11 cellular contexts compared by ENCODE assay signal in the genomic region with DNA sequence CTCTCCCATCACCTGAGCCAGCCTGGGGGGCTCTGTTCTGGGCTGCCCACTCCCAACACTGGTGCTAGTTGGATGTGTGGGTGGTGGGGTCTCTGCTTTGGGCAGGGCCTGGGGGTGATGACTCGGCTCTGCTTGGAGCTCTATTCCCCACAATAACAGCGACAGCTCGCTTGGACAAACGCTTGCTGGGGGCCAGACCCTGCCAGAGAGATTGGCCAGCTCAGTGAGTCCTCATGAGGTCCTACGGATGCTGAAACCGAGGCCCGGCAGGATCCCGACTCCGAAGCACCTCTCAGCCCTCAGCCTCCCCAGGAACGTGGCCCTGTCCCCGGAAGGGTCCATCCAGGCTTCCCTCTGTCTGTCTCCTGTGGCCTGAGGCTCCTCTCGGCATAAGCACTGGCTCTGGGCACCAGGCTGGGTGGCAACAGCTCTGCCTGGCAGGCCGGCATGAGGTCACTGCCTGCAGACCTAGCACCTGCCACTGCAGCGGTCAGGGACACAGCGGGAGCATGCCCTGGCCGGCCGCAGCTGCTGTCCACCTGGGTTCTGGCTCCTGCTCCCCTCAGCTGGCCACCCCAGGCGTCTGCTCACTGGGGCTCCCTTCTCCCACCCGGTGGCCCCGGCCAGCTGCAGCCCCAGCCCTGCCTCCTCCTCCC. TPM values are rescaled to one million over a fixed set of nuclear protein-coding genes. Genes with fewer than 3 reads are reported as not detected.
A peak's percentile ranks its signal among the peaks of the same experiment; 100 is the strongest.
DNase-seq lines count a peak whose midpoint lies in the region; ATAC-seq and TF ChIP-seq lines count a peak whose summit lies in the region.
"Had no signal": no experiment of that assay in that cellular context is flagged by ENCODE, and none has a peak within 500 bp of the region (broad histone marks: within the 10 kb centered on the region; RNA-seq: fewer than 3 reads in every experiment).

No MANE protein-coding gene starts in this region.

- peaks cover 10 to 44% of the 10 kb centered on the region in 2 experiments; a peak in 3 of 4 replicates for H3K79me1 ChIP-seq in IMR-90 (ENCODE audit: low read depth in 1 of 2, low read length in 2 of 2)

- no peak overlapping the region for H2AFZ ChIP-seq in IMR-90 (replicated peaks; ENCODE audit: low read length, poor library complexity)

- H4K8ac ChIP-seq in IMR-90 (ENCODE audit: low read depth in 2 of 2, low read length in 2 of 2), result peak overlapping the region; percentile 48 to 81; a peak in 3 of 4 replicates

- H3K27ac ChIP-seq in IMR-90 (ENCODE audit: insufficient read depth, low read length), result peak overlapping the region; percentile 90
- H3K27ac ChIP-seq in VCaP, result peak overlapping the region; percentile 83
- peak overlapping the region; percentile 92 for H3K27ac ChIP-seq in lower lobe of right lung
- H3K27ac ChIP-seq in thyroid gland, result peak overlapping the region; percentile 82 to 97 (median 93)

- 79% methylated on average over 12 of the region's 20 CpGs; no CpG with 5 or more reads in 1 of the 2 experiments for WGBS in IMR-90 (ENCODE audit: extremely low coverage in 2 of 2, insufficient read length in 1 of 2), 2 experiments
- 89 to 95% methylated on average over 7 to 8 of the region's 20 CpGs for WGBS in thyroid gland, 2 donors

- H4K20me1 ChIP-seq in IMR-90 (ENCODE audit: insufficient read depth, low read length), result no peaks in the 10 kb centered on the region; the same call in 1 of the 2 replicates

- H3K9me3 ChIP-seq in IMR-90 (ENCODE audit: control insufficient read depth, insufficient read depth, low read length) (no peaks in the 10 kb centered on the region), lower lobe of right lung (no peaks in the 10 kb centered on the region), thyroid gland (no peaks in the 10 kb centered on the region)

- H3K36me3 ChIP-seq in IMR-90 (ENCODE audit: control insufficient read depth, insufficient read depth, low read length), result peaks cover 33% of the 10 kb centered on the region; the same call in 1 of the 2 replicates
- peaks cover 31% of the 10 kb centered on the region for H3K36me3 ChIP-seq in lower lobe of right lung
- peaks cover 0 to 8% of the 10 kb centered on the region in 2 donors for H3K36me3 ChIP-seq in thyroid gland

- H3K9ac ChIP-seq in IMR-90 (ENCODE audit: low read depth, low read length), result peak overlapping the region; percentile 18; the same call in 1 of the 2 replicates

- TF ChIP-seq RAD21 in IMR-90 (IDR thresholded peaks at IDR 0.05; ENCODE audit: low read length), result no peak

- TF ChIP-seq POLR2A in IMR-90 (IDR thresholded peaks at IDR 0.05; ENCODE audit: low read depth, low read length) (no peak), thyroid gland (IDR thresholded peaks at IDR 0.05) (no peak)

- dilution Hi-C loops in IMR-90 (cut with HindIII; ENCODE audit: low sequenced_read_pairs, unreplicated experiment), result no loop called here

- H3K4ac ChIP-seq in IMR-90 (ENCODE audit: low read depth, low read length), result peak overlapping the region; percentile 96

- H2BK5ac ChIP-seq in IMR-90 (ENCODE audit: low read depth, low read length, poor library complexity, severe bottlenecking), result peak overlapping the region; percentile 96

- POLR2A ChIA-PET in IMR-90 (lab: Charles Lee; ENCODE audit: unreplicated experiment), result no interaction called here

- H3K27me3 ChIP-seq in IMR-90 (ENCODE audit: control insufficient read depth, insufficient read depth, low read length) (no peaks in the 10 kb centered on the region), lower lobe of right lung (ENCODE audit: low read depth) (no peaks in the 10 kb centered on the region), thyroid gland (no peaks in the 10 kb centered on the region)

- in situ Hi-C loops in IMR-90 (cut with MboI; ENCODE audit: low sequenced_read_pairs), result no loop called here

- CTCF ChIA-PET in IMR-90 (lab: Yijun Ruan, JAX), result interaction anchor here (0.9 kb wide), 1 partner anchor 18 kb away, joined by 3 read pairs; no protein-coding TSS in a partner anchor

- no peak overlapping the region for H3K4me2 ChIP-seq in IMR-90 (ENCODE audit: low read depth, low read length)

- H2AK5ac ChIP-seq in IMR-90 (ENCODE audit: low read depth, low read length), result peak overlapping the region; percentile 90

- peak overlapping the region; percentile 60 for H3K14ac ChIP-seq in IMR-90 (replicated peaks; ENCODE audit: low read depth, low read length)

- no TSS peak for BruUV-seq in IMR-90 (replicated peaks; lab: Mats Ljungman, UMichigan)

- peak overlapping the region; percentile 100 for H4K91ac ChIP-seq in IMR-90 (ENCODE audit: insufficient read depth, low read depth, low read length)

- TF ChIP-seq CTCF in IMR-90 (conservative IDR thresholded peaks at IDR 0.05; ENCODE audit: low read depth, low read length) (no peak), VCaP (conservative IDR thresholded peaks at IDR 0.05) (no peak), lower lobe of right lung (IDR thresholded peaks at IDR 0.05) (no peak), thyroid gland (IDR thresholded peaks at IDR 0.05) (no peak)

- peak overlapping the region; percentile 88; the same call in 1 of the 3 replicates for H2BK15ac ChIP-seq in IMR-90 (ENCODE audit: low read depth, low read length)

- peak overlapping the region; percentile 60 for H3K18ac ChIP-seq in IMR-90 (ENCODE audit: low read depth, low read length)

- H3K4me1 ChIP-seq in IMR-90 (ENCODE audit: control insufficient read depth, insufficient read depth, low read length) (peaks cover 49% of the 10 kb centered on the region), lower lobe of right lung (peaks cover 97% of the 10 kb centered on the region), thyroid gland (peaks cover 35 to 84% of the 10 kb centered on the region in 2 donors)

- H4K5ac ChIP-seq in IMR-90 (ENCODE audit: low read depth, low read length), result peak overlapping the region; percentile 67

- peak overlapping the region; percentile 99 for H2AK9ac ChIP-seq in IMR-90 (replicated peaks; ENCODE audit: low read depth, low read length, poor library complexity)

- intact Hi-C loops in IMR-90 (cut with micrococcal nuclease), result no loop called here
- intact Hi-C loops in lower lobe of right lung (cut with DNase I), result no loop called here
- intact Hi-C loops in thyroid gland (cut with DNase I), result no loop called here

- 0 out of 2 replicates have a peak overlapping the region, but pooled peaks have one; percentile 47 for H2BK20ac ChIP-seq in IMR-90 (ENCODE audit: low read depth, low read length)

- H3K23ac ChIP-seq in IMR-90 (ENCODE audit: low read depth, low read length), result no peak overlapping the region

- no peak overlapping the region for H3K4me3 ChIP-seq in IMR-90 (ENCODE audit: insufficient read depth, low read depth, low read length)
- H3K4me3 ChIP-seq in lower lobe of right lung, result no peak overlapping the region
- no peak overlapping the region for H3K4me3 ChIP-seq in thyroid gland (replicated peaks in 1 of 3)

- H3K9me1 ChIP-seq in IMR-90 (ENCODE audit: insufficient read depth, low read length), result peaks cover 16% of the 10 kb centered on the region

- no peak for ATAC-seq in IMR-90 (ENCODE audit: low read depth)
- ATAC-seq in lower lobe of right lung, result no peak

- DNase-seq in IMR-90 (no peak), lower lobe of right lung (no peak), thyroid gland (no peak), putamen (ENCODE audit: low spot score) (no peak), NCI-H524 (lab: John Stamatoyannopoulos, UW) (no peak), OCI-M1 (lab: John Stamatoyannopoulos, UW) (no peak)
- DNase-seq: activated naive CD4-positive, alpha-beta T cell treated with anti-CD3 and anti-CD28 coated beads, Interleukin-2, amount 10 ng/mL, durations not matched to agents 7 days and 5 days; MM.1S; NCI-H69; retina had no signal

- peak overlapping the region; percentile 90 for H2BK120ac ChIP-seq in IMR-90 (ENCODE audit: low read depth, low read length)

- no peak overlapping the region for H3K56ac ChIP-seq in IMR-90 (ENCODE audit: extremely low read depth, insufficient read depth, low read length)

TF ChIP-seq in IMR-90, 13 proteins besides CTCF, POLR2A, EP300 and RAD21:
- TF ChIP-seq CEBPB (IDR thresholded peaks at IDR 0.05; ENCODE audit: low read depth, low read length) (no peak), NFE2L2 (IDR thresholded peaks at IDR 0.05; ENCODE audit: low read depth, low read length) (no peak), FOS (IDR thresholded peaks at IDR 0.05; ENCODE audit: low read depth, low read length) (no peak), RCOR1 (IDR thresholded peaks at IDR 0.05; ENCODE audit: insufficient replicate concordance, low read length) (no peak)
TF ChIP-seq in IMR-90: peak in this region for 0.

RNA-seq across cellular contexts. Expression of a gene that starts 7.1 kb away (rescaled TPM):
- total RNA-seq in IMR-90 (2012; rRNA removed) (22.8 and 28.1 TPM in 2 replicates), lower lobe of right lung (24.3 TPM), thyroid gland (10 to 100 TPM in 3 of 4 donors, 1 to 10 TPM in 1; 6.1 to 38.7 (median 25.0) TPM)
- 28.0 and 33.3 TPM in 2 replicates for polyA plus RNA-seq in IMR-90 (2012; rRNA removed)
- polyA plus RNA-seq in IMR-90 (2012; cell fraction: cytosol; rRNA removed), result 46.3 and 54.8 TPM in 2 replicates
- polyA plus RNA-seq in IMR-90 (2012; cell fraction: nucleus; rRNA removed; ENCODE audit: low replicate concordance), result 20.6 and 53.2 TPM in 2 replicates

RNA-seq across cellular contexts. Expression of a gene that starts 7.2 kb away (rescaled TPM):
- total RNA-seq in IMR-90 (2012; rRNA removed) (22.8 and 31.4 TPM in 2 replicates), lower lobe of right lung (123 TPM), thyroid gland (100 to 1,000 TPM; 101 to 148 (median 109) TPM)
- polyA plus RNA-seq in IMR-90 (2012; rRNA removed), result 88.6 and 95.9 TPM in 2 replicates
- 51.7 and 66.3 TPM in 2 replicates for polyA plus RNA-seq in IMR-90 (2012; cell fraction: cytosol; rRNA removed)
- polyA plus RNA-seq in IMR-90 (2012; cell fraction: nucleus; rRNA removed; ENCODE audit: low replicate concordance), result 202 and 503 TPM in 2 replicates

RNA-seq across cellular contexts. Expression of a gene that starts 13.9 kb away (rescaled TPM):
- total RNA-seq in IMR-90 (2012; rRNA removed), result 18.6 and 20.8 TPM in 2 replicates
- 77.8 and 96.6 TPM in 2 replicates for polyA plus RNA-seq in IMR-90 (2012; rRNA removed)
- 98.1 and 126 TPM in 2 replicates for polyA plus RNA-seq in IMR-90 (2012; cell fraction: cytosol; rRNA removed)
- polyA plus RNA-seq in IMR-90 (2012; cell fraction: nucleus; rRNA removed; ENCODE audit: low replicate concordance), result 54.5 and 134 TPM in 2 replicates
- 343 TPM for total RNA-seq in lower lobe of right lung
- total RNA-seq in thyroid gland, result 100 to 1,000 TPM in 1 of 4 donors, 10 to 100 TPM in 3; 73.8 to 146 (median 81.6) TPM

RNA-seq across cellular contexts. Expression of a gene that starts 21.0 kb away (rescaled TPM):
- total RNA-seq in IMR-90 (2012; rRNA removed), result 0.18 TPM in 1 of 2 replicates, not detected in the other
- 2.0 and 3.7 TPM in 2 replicates for polyA plus RNA-seq in IMR-90 (2012; rRNA removed)
- 6.1 and 9.0 TPM in 2 replicates for polyA plus RNA-seq in IMR-90 (2012; cell fraction: cytosol; rRNA removed)
- polyA plus RNA-seq in IMR-90 (2012; cell fraction: nucleus; rRNA removed; ENCODE audit: low replicate concordance), result 2.5 and 7.1 TPM in 2 replicates
- total RNA-seq in lower lobe of right lung, result not detected
- total RNA-seq in thyroid gland, result under 1 TPM in 2 of 4 donors, not detected in 2; 0.54 to 0.63 TPM

RNA-seq across cellular contexts. Expression of a gene that starts 31.0 kb away (rescaled TPM):
- 3.4 and 4.4 TPM in 2 replicates for total RNA-seq in IMR-90 (2012; rRNA removed)
- polyA plus RNA-seq in IMR-90 (2012; rRNA removed), result 36.4 and 40.6 TPM in 2 replicates
- 23.6 and 37.3 TPM in 2 replicates for polyA plus RNA-seq in IMR-90 (2012; cell fraction: cytosol; rRNA removed)
- 98.8 and 225 TPM in 2 replicates for polyA plus RNA-seq in IMR-90 (2012; cell fraction: nucleus; rRNA removed; ENCODE audit: low replicate concordance)
- 27.2 TPM for total RNA-seq in lower lobe of right lung
- total RNA-seq in thyroid gland, result 10 to 100 TPM; 19.0 to 38.4 (median 27.4) TPM
